Comparison of ENCODE assay signal across 1 cellular context in the genomic region with DNA sequence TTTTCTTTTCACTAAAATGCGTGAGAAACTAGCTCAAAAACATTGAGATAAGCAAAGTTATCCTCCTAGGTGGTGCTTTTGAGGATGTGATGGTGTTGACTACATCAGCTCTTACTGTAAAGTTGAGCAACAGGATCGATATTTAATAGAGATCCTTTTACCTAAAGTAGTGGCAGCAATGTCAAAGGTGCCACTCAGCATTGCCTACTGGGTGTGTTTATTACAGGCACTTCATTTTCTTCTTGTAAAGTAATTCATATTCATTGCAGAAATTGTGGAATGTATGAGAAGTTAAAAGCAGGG.
TF ChIP-seq lines count a peak whose summit lies in the region.

No MANE protein-coding gene starts in this region.

TF ChIP-seq in GM23338, 12 proteins besides CTCF, POLR2A, EP300 and RAD21 (continued from another document):
- no peak for TF ChIP-seq EZH2phosphoT487 (IDR thresholded peaks at IDR 0.05; ENCODE audit: unreplicated experiment)
- TF ChIP-seq ZNF331 (CRISPR knock-in tag; IDR thresholded peaks at IDR 0.05; ENCODE audit: low read depth): no peak
- no peak for TF ChIP-seq JUNB (IDR thresholded peaks at IDR 0.05; ENCODE audit: unreplicated experiment)
- TF ChIP-seq EZH2 (IDR thresholded peaks at IDR 0.05; ENCODE audit: low read depth, unreplicated experiment): no peak
- no peak for TF ChIP-seq ZNF114 (CRISPR knock-in tag; IDR thresholded peaks at IDR 0.05)
- no peak for TF ChIP-seq CREB1 (CRISPR knock-in tag; IDR thresholded peaks at IDR 0.05; ENCODE audit: low read depth)
- no peak for TF ChIP-seq POLR2AphosphoS5 (IDR thresholded peaks at IDR 0.05; ENCODE audit: low read depth)
